In the genomic region with DNA sequence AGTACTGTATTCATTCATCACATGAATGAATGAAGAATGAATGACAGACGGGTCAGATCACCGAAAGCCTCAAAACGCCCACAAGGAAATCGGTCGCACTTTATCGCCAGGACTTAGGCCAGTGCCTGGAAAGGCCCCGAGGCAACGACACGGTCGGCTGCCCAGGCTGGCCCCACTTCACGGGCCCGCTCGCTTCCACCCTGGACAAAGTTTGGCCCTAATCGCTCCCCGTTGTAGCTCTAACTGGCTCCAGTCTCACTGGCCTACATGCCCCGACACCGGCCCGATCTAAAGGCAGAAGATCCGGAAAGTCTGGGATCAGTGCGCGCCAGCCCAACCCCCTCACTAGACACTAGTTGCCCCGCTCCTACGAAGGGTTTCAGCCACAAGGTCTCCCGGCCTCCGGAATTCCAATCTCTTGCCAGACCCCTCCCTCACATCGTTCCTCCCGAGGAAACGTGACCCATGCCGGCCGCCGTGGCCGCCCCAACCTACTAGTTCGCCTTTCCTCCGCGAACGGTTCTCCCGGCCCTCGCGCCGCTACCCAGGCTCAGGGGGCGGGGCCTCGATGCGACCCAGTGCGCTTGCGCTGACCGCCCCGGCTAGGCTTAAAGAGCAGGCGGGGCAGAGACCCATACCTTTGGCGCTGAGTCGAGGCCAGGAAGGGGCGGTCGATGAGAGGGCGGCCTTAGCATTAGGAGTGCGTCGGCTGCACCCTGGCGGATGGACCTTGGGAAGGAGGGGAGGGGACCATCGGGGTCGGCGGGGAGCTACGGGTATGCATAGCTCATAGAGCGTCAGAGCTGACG, we compare ENCODE assay signal across 1 cellular context.
TF ChIP-seq lines count a peak whose summit lies in the region.

A gene (minus strand): TSS at position 575 of the 809 bp plus-strand sequence. CDS start 3,954 bp downstream, outside the sequence.
A gene (plus strand): TSS at position 637 of the 809 bp plus-strand sequence. CDS start 22,138 bp downstream, outside the sequence.

TF ChIP-seq in HepG2, 621 proteins besides CTCF, POLR2A, EP300 and RAD21 (continued from another document and continues in another):
- TF ChIP-seq, protein P1, sequence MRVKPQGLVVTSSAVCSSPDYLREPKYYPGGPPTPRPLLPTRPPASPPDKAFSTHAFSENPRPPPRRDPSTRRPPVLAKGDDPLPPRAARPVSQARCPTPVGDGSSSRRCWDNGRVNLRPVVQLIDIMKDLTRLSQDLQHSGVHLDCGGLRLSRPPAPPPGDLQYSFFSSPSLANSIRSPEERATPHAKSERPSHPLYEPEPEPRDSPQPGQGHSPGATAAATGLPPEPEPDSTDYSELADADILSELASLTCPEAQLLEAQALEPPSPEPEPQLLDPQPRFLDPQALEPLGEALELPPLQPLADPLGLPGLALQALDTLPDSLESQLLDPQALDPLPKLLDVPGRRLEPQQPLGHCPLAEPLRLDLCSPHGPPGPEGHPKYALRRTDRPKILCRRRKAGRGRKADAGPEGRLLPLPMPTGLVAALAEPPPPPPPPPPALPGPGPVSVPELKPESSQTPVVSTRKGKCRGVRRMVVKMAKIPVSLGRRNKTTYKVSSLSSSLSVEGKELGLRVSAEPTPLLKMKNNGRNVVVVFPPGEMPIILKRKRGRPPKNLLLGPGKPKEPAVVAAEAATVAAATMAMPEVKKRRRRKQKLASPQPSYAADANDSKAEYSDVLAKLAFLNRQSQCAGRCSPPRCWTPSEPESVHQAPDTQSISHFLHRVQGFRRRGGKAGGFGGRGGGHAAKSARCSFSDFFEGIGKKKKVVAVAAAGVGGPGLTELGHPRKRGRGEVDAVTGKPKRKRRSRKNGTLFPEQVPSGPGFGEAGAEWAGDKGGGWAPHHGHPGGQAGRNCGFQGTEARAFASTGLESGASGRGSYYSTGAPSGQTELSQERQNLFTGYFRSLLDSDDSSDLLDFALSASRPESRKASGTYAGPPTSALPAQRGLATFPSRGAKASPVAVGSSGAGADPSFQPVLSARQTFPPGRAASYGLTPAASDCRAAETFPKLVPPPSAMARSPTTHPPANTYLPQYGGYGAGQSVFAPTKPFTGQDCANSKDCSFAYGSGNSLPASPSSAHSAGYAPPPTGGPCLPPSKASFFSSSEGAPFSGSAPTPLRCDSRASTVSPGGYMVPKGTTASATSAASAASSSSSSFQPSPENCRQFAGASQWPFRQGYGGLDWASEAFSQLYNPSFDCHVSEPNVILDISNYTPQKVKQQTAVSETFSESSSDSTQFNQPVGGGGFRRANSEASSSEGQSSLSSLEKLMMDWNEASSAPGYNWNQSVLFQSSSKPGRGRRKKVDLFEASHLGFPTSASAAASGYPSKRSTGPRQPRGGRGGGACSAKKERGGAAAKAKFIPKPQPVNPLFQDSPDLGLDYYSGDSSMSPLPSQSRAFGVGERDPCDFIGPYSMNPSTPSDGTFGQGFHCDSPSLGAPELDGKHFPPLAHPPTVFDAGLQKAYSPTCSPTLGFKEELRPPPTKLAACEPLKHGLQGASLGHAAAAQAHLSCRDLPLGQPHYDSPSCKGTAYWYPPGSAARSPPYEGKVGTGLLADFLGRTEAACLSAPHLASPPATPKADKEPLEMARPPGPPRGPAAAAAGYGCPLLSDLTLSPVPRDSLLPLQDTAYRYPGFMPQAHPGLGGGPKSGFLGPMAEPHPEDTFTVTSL (CRISPR knock-in tag; IDR thresholded peaks at IDR 0.05; ENCODE audit: borderline replicate concordance) = no peak
- peak; percentile 100 for TF ChIP-seq GTF3A (CRISPR knock-in tag; conservative IDR thresholded peaks at IDR 0.05)
- peak; percentile 90; the same call in 1 of the 2 replicates for TF ChIP-seq ATRX (CRISPR knock-in tag; IDR thresholded peaks at IDR 0.05; ENCODE audit: borderline replicate concordance)
- peak; percentile 90; the same call in 1 of the 2 replicates for TF ChIP-seq SNAPC2 (CRISPR knock-in tag; IDR thresholded peaks at IDR 0.05)
- TF ChIP-seq SOX6 (IDR thresholded peaks at IDR 0.05) = no peak
- TF ChIP-seq SOX6 (CRISPR knock-in tag; IDR thresholded peaks at IDR 0.05) = peak; percentile 78
- TF ChIP-seq KDM4B (CRISPR knock-in tag; IDR thresholded peaks at IDR 0.05) = peak; percentile 91
- TF ChIP-seq, protein P2, sequence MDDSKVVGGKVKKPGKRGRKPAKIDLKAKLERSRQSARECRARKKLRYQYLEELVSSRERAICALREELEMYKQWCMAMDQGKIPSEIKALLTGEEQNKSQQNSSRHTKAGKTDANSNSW (CRISPR knock-in tag; IDR thresholded peaks at IDR 0.05; ENCODE audit: borderline replicate concordance) = peak; percentile 98; the same call in 1 of the 2 replicates
- peak; percentile 83 for TF ChIP-seq ZNF20 (CRISPR knock-in tag; IDR thresholded peaks at IDR 0.05)
- TF ChIP-seq PPARG (CRISPR knock-in tag; conservative IDR thresholded peaks at IDR 0.05) = no peak; the same call in 1 of the 2 replicates
- TF ChIP-seq MEIS1 (CRISPR knock-in tag; IDR thresholded peaks at IDR 0.05; ENCODE audit: borderline replicate concordance) = peak; percentile 99
- peak; percentile 67; the same call in 1 of the 2 replicates for TF ChIP-seq HNRNPL (IDR thresholded peaks at IDR 0.05; ENCODE audit: low read depth, low read length)
- no peak for TF ChIP-seq SYNCRIP (IDR thresholded peaks at IDR 0.05; ENCODE audit: insufficient read depth, low read depth, low read length)
- TF ChIP-seq POLR2AphosphoS5 (IDR thresholded peaks at IDR 0.05; ENCODE audit: low read depth, low read length) = peak; percentile 98
- TF ChIP-seq KAT8 (CRISPR knock-in tag; IDR thresholded peaks at IDR 0.05) = peak; percentile 97
- TF ChIP-seq, protein P3, sequence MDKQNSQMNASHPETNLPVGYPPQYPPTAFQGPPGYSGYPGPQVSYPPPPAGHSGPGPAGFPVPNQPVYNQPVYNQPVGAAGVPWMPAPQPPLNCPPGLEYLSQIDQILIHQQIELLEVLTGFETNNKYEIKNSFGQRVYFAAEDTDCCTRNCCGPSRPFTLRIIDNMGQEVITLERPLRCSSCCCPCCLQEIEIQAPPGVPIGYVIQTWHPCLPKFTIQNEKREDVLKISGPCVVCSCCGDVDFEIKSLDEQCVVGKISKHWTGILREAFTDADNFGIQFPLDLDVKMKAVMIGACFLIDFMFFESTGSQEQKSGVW (CRISPR knock-in tag; IDR thresholded peaks at IDR 0.05; ENCODE audit: borderline replicate concordance) = peak; percentile 95; the same call in 1 of the 2 replicates
- peak; percentile 66 for TF ChIP-seq CCAR2 (optimal IDR thresholded peaks at IDR 0.05; ENCODE audit: low read depth, low read length)
- no peak for TF ChIP-seq NR3C1 (CRISPR knock-in tag; IDR thresholded peaks at IDR 0.05)
- TF ChIP-seq PAF1 (CRISPR knock-in tag; IDR thresholded peaks at IDR 0.05) = no peak
- peak; percentile 87 for TF ChIP-seq HOXA9 (CRISPR knock-in tag; IDR thresholded peaks at IDR 0.05; ENCODE audit: borderline replicate concordance)
- 0 out of 2 replicates have a peak, but pooled peaks have one; percentile 52 for TF ChIP-seq ZNF143 (CRISPR knock-in tag; IDR thresholded peaks at IDR 0.05)
- TF ChIP-seq, protein P4, sequence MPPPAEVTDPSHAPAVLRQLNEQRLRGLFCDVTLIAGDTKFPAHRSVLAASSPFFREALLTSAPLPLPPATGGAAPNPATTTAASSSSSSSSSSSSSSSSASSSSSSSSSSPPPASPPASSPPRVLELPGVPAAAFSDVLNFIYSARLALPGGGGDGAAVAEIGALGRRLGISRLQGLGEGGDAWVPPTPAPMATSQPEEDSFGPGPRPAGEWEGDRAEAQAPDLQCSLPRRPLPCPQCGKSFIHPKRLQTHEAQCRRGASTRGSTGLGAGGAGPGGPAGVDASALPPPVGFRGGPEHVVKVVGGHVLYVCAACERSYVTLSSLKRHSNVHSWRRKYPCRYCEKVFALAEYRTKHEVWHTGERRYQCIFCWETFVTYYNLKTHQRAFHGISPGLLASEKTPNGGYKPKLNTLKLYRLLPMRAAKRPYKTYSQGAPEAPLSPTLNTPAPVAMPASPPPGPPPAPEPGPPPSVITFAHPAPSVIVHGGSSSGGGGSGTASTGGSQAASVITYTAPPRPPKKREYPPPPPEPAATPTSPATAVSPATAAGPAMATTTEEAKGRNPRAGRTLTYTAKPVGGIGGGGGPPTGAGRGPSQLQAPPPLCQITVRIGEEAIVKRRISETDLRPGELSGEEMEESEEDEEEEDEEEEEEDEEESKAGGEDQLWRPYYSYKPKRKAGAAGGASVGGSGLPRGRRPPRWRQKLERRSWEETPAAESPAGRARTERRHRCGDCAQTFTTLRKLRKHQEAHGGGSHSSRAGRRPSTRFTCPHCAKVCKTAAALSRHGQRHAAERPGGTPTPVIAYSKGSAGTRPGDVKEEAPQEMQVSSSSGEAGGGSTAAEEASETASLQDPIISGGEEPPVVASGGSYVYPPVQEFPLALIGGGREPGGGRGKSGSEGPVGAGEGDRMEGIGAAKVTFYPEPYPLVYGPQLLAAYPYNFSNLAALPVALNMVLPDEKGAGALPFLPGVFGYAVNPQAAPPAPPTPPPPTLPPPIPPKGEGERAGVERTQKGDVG (CRISPR knock-in tag; IDR thresholded peaks at IDR 0.05; ENCODE audit: borderline replicate concordance) = peak; percentile 93
- TF ChIP-seq REPIN1 (CRISPR knock-in tag; IDR thresholded peaks at IDR 0.05; ENCODE audit: borderline replicate concordance, low read depth) = peak; percentile 98
- TF ChIP-seq ZNF138 (CRISPR knock-in tag; IDR thresholded peaks at IDR 0.05; ENCODE audit: low read depth) = peak; percentile 97
- peak; percentile 99 for TF ChIP-seq ZNF230 (CRISPR knock-in tag; IDR thresholded peaks at IDR 0.05)
- no peak for TF ChIP-seq ZSCAN12 (CRISPR knock-in tag; IDR thresholded peaks at IDR 0.05)
- peak; percentile 99 for TF ChIP-seq FOXC1 (CRISPR knock-in tag; IDR thresholded peaks at IDR 0.05; ENCODE audit: borderline replicate concordance)
- TF ChIP-seq, protein P5, sequence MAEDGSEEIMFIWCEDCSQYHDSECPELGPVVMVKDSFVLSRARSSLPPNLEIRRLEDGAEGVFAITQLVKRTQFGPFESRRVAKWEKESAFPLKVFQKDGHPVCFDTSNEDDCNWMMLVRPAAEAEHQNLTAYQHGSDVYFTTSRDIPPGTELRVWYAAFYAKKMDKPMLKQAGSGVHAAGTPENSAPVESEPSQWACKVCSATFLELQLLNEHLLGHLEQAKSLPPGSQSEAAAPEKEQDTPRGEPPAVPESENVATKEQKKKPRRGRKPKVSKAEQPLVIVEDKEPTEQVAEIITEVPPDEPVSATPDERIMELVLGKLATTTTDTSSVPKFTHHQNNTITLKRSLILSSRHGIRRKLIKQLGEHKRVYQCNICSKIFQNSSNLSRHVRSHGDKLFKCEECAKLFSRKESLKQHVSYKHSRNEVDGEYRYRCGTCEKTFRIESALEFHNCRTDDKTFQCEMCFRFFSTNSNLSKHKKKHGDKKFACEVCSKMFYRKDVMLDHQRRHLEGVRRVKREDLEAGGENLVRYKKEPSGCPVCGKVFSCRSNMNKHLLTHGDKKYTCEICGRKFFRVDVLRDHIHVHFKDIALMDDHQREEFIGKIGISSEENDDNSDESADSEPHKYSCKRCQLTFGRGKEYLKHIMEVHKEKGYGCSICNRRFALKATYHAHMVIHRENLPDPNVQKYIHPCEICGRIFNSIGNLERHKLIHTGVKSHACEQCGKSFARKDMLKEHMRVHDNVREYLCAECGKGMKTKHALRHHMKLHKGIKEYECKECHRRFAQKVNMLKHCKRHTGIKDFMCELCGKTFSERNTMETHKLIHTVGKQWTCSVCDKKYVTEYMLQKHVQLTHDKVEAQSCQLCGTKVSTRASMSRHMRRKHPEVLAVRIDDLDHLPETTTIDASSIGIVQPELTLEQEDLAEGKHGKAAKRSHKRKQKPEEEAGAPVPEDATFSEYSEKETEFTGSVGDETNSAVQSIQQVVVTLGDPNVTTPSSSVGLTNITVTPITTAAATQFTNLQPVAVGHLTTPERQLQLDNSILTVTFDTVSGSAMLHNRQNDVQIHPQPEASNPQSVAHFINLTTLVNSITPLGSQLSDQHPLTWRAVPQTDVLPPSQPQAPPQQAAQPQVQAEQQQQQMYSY (CRISPR knock-in tag; IDR thresholded peaks at IDR 0.05) = peak; percentile 30; the same call in 1 of the 2 replicates
- TF ChIP-seq ZBTB8A (CRISPR knock-in tag; IDR thresholded peaks at IDR 0.05; ENCODE audit: borderline replicate concordance, low read depth) = peak; percentile 93
- TF ChIP-seq ESRRA (CRISPR knock-in tag; IDR thresholded peaks at IDR 0.05; ENCODE audit: low read depth) = peak; percentile 88
- TF ChIP-seq CBFB (CRISPR knock-in tag; IDR thresholded peaks at IDR 0.05) = no peak; the same call in 1 of the 2 replicates
- TF ChIP-seq, protein P6, sequence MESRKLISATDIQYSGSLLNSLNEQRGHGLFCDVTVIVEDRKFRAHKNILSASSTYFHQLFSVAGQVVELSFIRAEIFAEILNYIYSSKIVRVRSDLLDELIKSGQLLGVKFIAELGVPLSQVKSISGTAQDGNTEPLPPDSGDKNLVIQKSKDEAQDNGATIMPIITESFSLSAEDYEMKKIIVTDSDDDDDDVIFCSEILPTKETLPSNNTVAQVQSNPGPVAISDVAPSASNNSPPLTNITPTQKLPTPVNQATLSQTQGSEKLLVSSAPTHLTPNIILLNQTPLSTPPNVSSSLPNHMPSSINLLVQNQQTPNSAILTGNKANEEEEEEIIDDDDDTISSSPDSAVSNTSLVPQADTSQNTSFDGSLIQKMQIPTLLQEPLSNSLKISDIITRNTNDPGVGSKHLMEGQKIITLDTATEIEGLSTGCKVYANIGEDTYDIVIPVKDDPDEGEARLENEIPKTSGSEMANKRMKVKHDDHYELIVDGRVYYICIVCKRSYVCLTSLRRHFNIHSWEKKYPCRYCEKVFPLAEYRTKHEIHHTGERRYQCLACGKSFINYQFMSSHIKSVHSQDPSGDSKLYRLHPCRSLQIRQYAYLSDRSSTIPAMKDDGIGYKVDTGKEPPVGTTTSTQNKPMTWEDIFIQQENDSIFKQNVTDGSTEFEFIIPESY (CRISPR knock-in tag; IDR thresholded peaks at IDR 0.05) = no peak; the same call in 1 of the 2 replicates
- TF ChIP-seq, protein P7, sequence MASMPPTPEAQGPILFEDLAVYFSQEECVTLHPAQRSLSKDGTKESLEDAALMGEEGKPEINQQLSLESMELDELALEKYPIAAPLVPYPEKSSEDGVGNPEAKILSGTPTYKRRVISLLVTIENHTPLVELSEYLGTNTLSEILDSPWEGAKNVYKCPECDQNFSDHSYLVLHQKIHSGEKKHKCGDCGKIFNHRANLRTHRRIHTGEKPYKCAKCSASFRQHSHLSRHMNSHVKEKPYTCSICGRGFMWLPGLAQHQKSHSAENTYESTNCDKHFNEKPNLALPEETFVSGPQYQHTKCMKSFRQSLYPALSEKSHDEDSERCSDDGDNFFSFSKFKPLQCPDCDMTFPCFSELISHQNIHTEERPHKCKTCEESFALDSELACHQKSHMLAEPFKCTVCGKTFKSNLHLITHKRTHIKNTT (CRISPR knock-in tag; IDR thresholded peaks at IDR 0.05) = no peak
